18 cellular contexts compared by ENCODE assay signal in genomic region chr9:120885968-120886367, GRCh38. TPM values are rescaled to one million over a fixed set of nuclear protein-coding genes. Genes with fewer than 3 reads are reported as not detected.
DNase-seq lines count a peak whose midpoint lies in the region; ATAC-seq, FAIRE-seq and TF ChIP-seq lines count a peak whose summit lies in the region.
"Had no signal": no experiment of that assay in that cellular context is flagged by ENCODE, and none has a peak within 500 bp of the region (broad histone marks: within the 10 kb centered on the region; RNA-seq: fewer than 3 reads in every experiment).

No MANE protein-coding gene starts in this region.

- H3K36me3 Mint-ChIP-seq in T-cell: no peaks in the 10 kb centered on the region

- no peak overlapping the region for H3K9ac ChIP-seq in SK-N-SH

- no peak for TF ChIP-seq RAD21 in SK-N-SH (IDR thresholded peaks at IDR 0.05; ENCODE audit: low read length)

- FAIRE-seq in small intestine (lab: Jason Lieb, UNC) (no peak), urothelium cell line (lab: Jason Lieb, UNC) (no peak)
- FAIRE-seq: bronchial epithelial cell had no signal

- no peak for TF ChIP-seq EP300 in SK-N-SH (IDR thresholded peaks at IDR 0.05; ENCODE audit: borderline replicate concordance in 1 of 2, low read depth in 1 of 2, low read length in 1 of 2)

- CTCF ChIA-PET in SK-N-SH (lab: Yijun Ruan, JAX) (interaction anchor here (1.1 to 1.8 kb wide), 5 partner anchors 8 to 50 kb away, joined by 3 to 4 read pairs (median 4); no protein-coding TSS in a partner anchor), T-cell (lab: Charles Lee) (interaction anchor here in 1 of 2 donors (0.8 to 1.9 kb wide), 2 partner anchors 31 to 46 kb away, joined by 3 to 8 read pairs; no protein-coding TSS in a partner anchor)

- DNase-seq in SK-N-SH (peak; percentile 50), T-cell (no peak), heart right ventricle (no peak), small intestine (no peak), ecto neural progenitor cell (ENCODE audit: low spot score) (no peak), urothelium cell line (ENCODE audit: low spot score) (no peak)
- DNase-seq: activated T-cell treated with anti-CD3 and anti-CD28 coated beads, Interleukin-2, amount 50 U/mL, for 4 hours; DMS 273 treated with DMSO at 0.1 percent for 48 hours; NCI-H1417 treated with DMSO at 0.1 percent for 48 hours; NCI-H524 treated with DMSO at 0.1 percent for 48 hours; retina; SIG-M5 had no signal

- no peaks in the 10 kb centered on the region for H3K79me2 ChIP-seq in SK-N-SH (ENCODE audit: insufficient read depth)

- no peak overlapping the region for H3K4me3 Mint-ChIP-seq in T-cell
- H3K4me3 Mint-ChIP-seq: activated T-cell treated with anti-CD3 and anti-CD28 coated beads, Interleukin-2, amount 50 U/mL, for 4 hours had no signal

- H3K4me1 ChIP-seq in SK-N-SH (ENCODE audit: control insufficient read depth in 1 of 2, insufficient read depth in 2 of 2, low read depth in 1 of 2, low read length in 1 of 2): peaks cover 5 to 11% of the 10 kb centered on the region in 2 experiments; a peak in 2 of 4 replicates
- H3K4me1 ChIP-seq in heart right ventricle: peaks cover 0 to 20% (median 9%) of the 10 kb centered on the region in 9 donors
- H3K4me1 ChIP-seq in small intestine (ENCODE audit: control insufficient read depth in 2 of 2, insufficient read depth in 1 of 2, low read depth in 1 of 2, low read length in 1 of 2): peaks cover 3 to 10% of the 10 kb centered on the region in 2 donors

- no peaks in the 10 kb centered on the region for H3K9me3 ChIP-seq in SK-N-SH
- no peaks in the 10 kb centered on the region for H3K9me3 ChIP-seq in heart right ventricle
- H3K9me3 ChIP-seq in small intestine (ENCODE audit: control insufficient read depth, low read depth): no peaks in the 10 kb centered on the region

- 69% methylated on average over 5 of the region's 5 CpGs for WGBS in SK-N-SH (ENCODE audit: low lambda C conversion rate)
- WGBS in heart right ventricle, 2 donors: 40 to 45% methylated on average over 5 of the region's 5 CpGs
- 38 to 50% (median 42%) methylated on average over 5 of the region's 5 CpGs for WGBS in small intestine, 3 donors

- no peak for TF ChIP-seq CTCF in SK-N-SH (IDR thresholded peaks at IDR 0.05)
- no peak for TF ChIP-seq CTCF in heart right ventricle (IDR thresholded peaks at IDR 0.05)

- H3K27me3 Mint-ChIP-seq in T-cell: no peaks in the 10 kb centered on the region

- peak overlapping the region; percentile 80 to 85 for H3K27ac Mint-ChIP-seq in T-cell

- no peak; the same call in 2 of the 3 replicates for ATAC-seq in SK-N-SH treated with all-trans-retinoic acid at 6 μM for 48 hours
- ATAC-seq in T-cell (replicated peaks in 1 of 4): no peak
- peak in 6 of 8 donors; percentile 15 to 78 (median 64) for ATAC-seq in heart right ventricle
- ATAC-seq in GM21723 (IDR thresholded peaks at IDR 0.05; ENCODE audit: unreplicated experiment): no peak
- ATAC-seq: activated T-cell treated with anti-CD3 and anti-CD28 coated beads, Interleukin-2, amount 50 U/mL, for 4 hours; HCT116 had no signal

- H3K27ac ChIP-seq in SK-N-SH (ENCODE audit: low read depth in 2 of 2, low read length in 1 of 2): no peak overlapping the region
- peak overlapping the region in 5 of 10 donors; percentile 10 to 36 (median 21) for H3K27ac ChIP-seq in heart right ventricle
- H3K27ac ChIP-seq in small intestine (ENCODE audit: low read depth in 1 of 2, low read length in 1 of 2): peak overlapping the region; percentile 12 to 27
- H3K27ac ChIP-seq: 22Rv1, epithelial cell of prostate had no signal

- H3K4me2 ChIP-seq in SK-N-SH: no peak overlapping the region

- intact Hi-C loops in heart right ventricle (cut with DNase I): no loop called here

- H3K36me3 ChIP-seq in SK-N-SH (replicated peaks in 1 of 2; ENCODE audit: control insufficient read depth in 1 of 2, insufficient read depth in 2 of 2, low read length in 1 of 2): no peaks in the 10 kb centered on the region
- no peaks in the 10 kb centered on the region for H3K36me3 ChIP-seq in heart right ventricle
- H3K36me3 ChIP-seq in small intestine (ENCODE audit: control insufficient read depth in 2 of 2, insufficient read depth in 2 of 2, low read length in 2 of 2): no peaks in the 10 kb centered on the region

- H3K27me3 ChIP-seq in SK-N-SH (ENCODE audit: insufficient read depth) (no peaks in the 10 kb centered on the region), heart right ventricle (no peaks in the 10 kb centered on the region), small intestine (ENCODE audit: control insufficient read depth in 2 of 2, insufficient read depth in 2 of 2, low read length in 2 of 2) (no peaks in the 10 kb centered on the region)

- peaks cover 76 to 78% (median 78%) of the 10 kb centered on the region in 3 donors for H3K4me1 Mint-ChIP-seq in T-cell

- H3K4me3 ChIP-seq in SK-N-SH (ENCODE audit: low read depth in 2 of 2, low read length in 1 of 2): no peak overlapping the region
- H3K4me3 ChIP-seq in heart right ventricle: no peak overlapping the region
- H3K4me3 ChIP-seq in small intestine (ENCODE audit: low read depth in 1 of 2, low read length in 2 of 2): no peak overlapping the region

- POLR2A ChIA-PET in SK-N-SH (lab: Yijun Ruan, JAX): interaction anchor here (0.7 kb wide), 1 partner anchor 30 kb away, joined by 4 read pairs; no protein-coding TSS in a partner anchor
- POLR2A ChIA-PET in T-cell (lab: Charles Lee): interaction anchor here (0.5 to 0.6 kb wide), 5 partner anchors 14 to 271 kb away, joined by 3 to 4 read pairs (median 3); no protein-coding TSS in a partner anchor

- H3F3A ChIP-seq in SK-N-SH (replicated peaks; ENCODE audit: insufficient read depth): no peaks in the 10 kb centered on the region

- H3K9me3 Mint-ChIP-seq in T-cell: no peaks in the 10 kb centered on the region
- H3K9me3 Mint-ChIP-seq: activated T-cell treated with anti-CD3 and anti-CD28 coated beads, Interleukin-2, amount 50 U/mL, for 4 hours had no signal

- H3K9me2 ChIP-seq in SK-N-SH: no peaks in the 10 kb centered on the region

- no peak overlapping the region for H2AFZ ChIP-seq in SK-N-SH (ENCODE audit: low read depth)

- H4K20me1 ChIP-seq in SK-N-SH (ENCODE audit: insufficient read depth): no peaks in the 10 kb centered on the region

TF ChIP-seq in SK-N-SH, 30 proteins besides CTCF, POLR2A, EP300 and RAD21 (continues in another document):
- no peak for TF ChIP-seq FOSL2 (IDR thresholded peaks at IDR 0.05; ENCODE audit: borderline replicate concordance, low read depth)
- no peak for TF ChIP-seq JUND (IDR thresholded peaks at IDR 0.05)
- TF ChIP-seq CHD2 (IDR thresholded peaks at IDR 0.05; ENCODE audit: low read length, partially characterized antibody): no peak
- TF ChIP-seq NFIC (IDR thresholded peaks at IDR 0.05; ENCODE audit: borderline replicate concordance): no peak
- TF ChIP-seq FOXM1 (IDR thresholded peaks at IDR 0.05; ENCODE audit: low read depth): no peak
- TF ChIP-seq TCF12 (IDR thresholded peaks at IDR 0.05): no peak
- TF ChIP-seq MAX (IDR thresholded peaks at IDR 0.05; ENCODE audit: low read depth): no peak

TF ChIP-seq in SK-N-SH treated with all-trans-retinoic acid at 6 μM for 48 hours, 23 proteins besides CTCF, POLR2A, EP300 and RAD21 (continues in another document):
- TF ChIP-seq SNAI2 (CRISPR knock-in tag; IDR thresholded peaks at IDR 0.05) (no peak), ZNF565 (CRISPR knock-in tag; conservative IDR thresholded peaks at IDR 0.05; ENCODE audit: low read depth) (no peak), TOX (CRISPR knock-in tag; IDR thresholded peaks at IDR 0.05; ENCODE audit: borderline replicate concordance) (no peak), ZFP3 (CRISPR knock-in tag; IDR thresholded peaks at IDR 0.05) (no peak), BACH2 (CRISPR knock-in tag; IDR thresholded peaks at IDR 0.05; ENCODE audit: borderline replicate concordance) (no peak), OSR1 (CRISPR knock-in tag; IDR thresholded peaks at IDR 0.05) (no peak)

RNA-seq across cellular contexts. Expression of gene PHF19, which starts 9.0 kb away (rescaled TPM):
- polyA plus RNA-seq in SK-N-SH (2012; rRNA removed) (24.5 and 33.4 TPM in 2 replicates), heart right ventricle (10 to 100 TPM; 10.2 to 12.5 TPM), small intestine (10 to 100 TPM in 1 of 3 donors, 1 to 10 TPM in 2; 2.0 to 35.7 (median 6.5) TPM)
- 18.0 and 25.0 TPM in 2 replicates for polyA plus RNA-seq in SK-N-SH (2012; cell fraction: cytosol; rRNA removed)
- 38.5 and 64.8 TPM in 2 replicates for polyA plus RNA-seq in SK-N-SH (2012; cell fraction: nucleus; rRNA removed)
- total RNA-seq in T-cell (100 to 1,000 TPM in 4 of 5 donors, 10 to 100 TPM in 1; 92.8 to 184 (median 166) TPM), heart right ventricle (10 to 100 TPM in 8 of 10 donors, 1 to 10 TPM in 2; 9.2 to 24.0 (median 13.4) TPM)

RNA-seq across cellular contexts. Expression of gene TRAF1, which starts 40.6 kb away (rescaled TPM):
- polyA plus RNA-seq in SK-N-SH (2012; rRNA removed) (1.2 and 1.5 TPM in 2 replicates), heart right ventricle (1 to 10 TPM; 2.2 to 5.7 TPM), small intestine (1 to 10 TPM; 1.1 to 2.8 (median 1.1) TPM)
- 0.54 and 0.84 TPM in 2 replicates for polyA plus RNA-seq in SK-N-SH (2012; cell fraction: cytosol; rRNA removed)
- 3.0 and 3.6 TPM in 2 replicates for polyA plus RNA-seq in SK-N-SH (2012; cell fraction: nucleus; rRNA removed)
- total RNA-seq in T-cell (100 to 1,000 TPM in 3 of 5 donors, 10 to 100 TPM in 2; 67.6 to 170 (median 157) TPM), heart right ventricle (1 to 10 TPM; 1.1 to 6.7 (median 1.9) TPM)

RNA-seq across cellular contexts. Expression of gene PSMD5, which starts 43.2 kb away (rescaled TPM):
- 13.7 and 18.2 TPM in 2 replicates for polyA plus RNA-seq in SK-N-SH (2012; rRNA removed)
- polyA plus RNA-seq in SK-N-SH (2012; cell fraction: cytosol; rRNA removed): 20.7 and 22.6 TPM in 2 replicates
- polyA plus RNA-seq in SK-N-SH (2012; cell fraction: nucleus; rRNA removed): 6.3 and 14.1 TPM in 2 replicates
- total RNA-seq in T-cell: 10 to 100 TPM; 27.5 to 55.2 (median 47.7) TPM
- 10 to 100 TPM in 8 of 10 donors, 1 to 10 TPM in 2; 7.7 to 22.8 (median 15.4) TPM for total RNA-seq in heart right ventricle
- 1 to 10 TPM; 8.0 to 9.4 TPM for polyA plus RNA-seq in heart right ventricle
- 10 to 100 TPM; 15.4 to 17.2 (median 16.3) TPM for polyA plus RNA-seq in small intestine

Comparison
In these comparisons a context has a peak if more than half of its experiments do, and no peak if none do; other contexts are left out.
1. H3K27ac ChIP-seq: peak in small intestine (2 of 2); none in SK-N-SH (0 of 2).
2. ATAC-seq: peak in heart right ventricle (6 of 8); none in SK-N-SH treated with all-trans-retinoic acid at 6 μM for 48 hours (single experiment), T-cell (0 of 4) and GM21723 (single experiment).